ENCODE assay signal across 9 cellular contexts in the genomic region with DNA sequence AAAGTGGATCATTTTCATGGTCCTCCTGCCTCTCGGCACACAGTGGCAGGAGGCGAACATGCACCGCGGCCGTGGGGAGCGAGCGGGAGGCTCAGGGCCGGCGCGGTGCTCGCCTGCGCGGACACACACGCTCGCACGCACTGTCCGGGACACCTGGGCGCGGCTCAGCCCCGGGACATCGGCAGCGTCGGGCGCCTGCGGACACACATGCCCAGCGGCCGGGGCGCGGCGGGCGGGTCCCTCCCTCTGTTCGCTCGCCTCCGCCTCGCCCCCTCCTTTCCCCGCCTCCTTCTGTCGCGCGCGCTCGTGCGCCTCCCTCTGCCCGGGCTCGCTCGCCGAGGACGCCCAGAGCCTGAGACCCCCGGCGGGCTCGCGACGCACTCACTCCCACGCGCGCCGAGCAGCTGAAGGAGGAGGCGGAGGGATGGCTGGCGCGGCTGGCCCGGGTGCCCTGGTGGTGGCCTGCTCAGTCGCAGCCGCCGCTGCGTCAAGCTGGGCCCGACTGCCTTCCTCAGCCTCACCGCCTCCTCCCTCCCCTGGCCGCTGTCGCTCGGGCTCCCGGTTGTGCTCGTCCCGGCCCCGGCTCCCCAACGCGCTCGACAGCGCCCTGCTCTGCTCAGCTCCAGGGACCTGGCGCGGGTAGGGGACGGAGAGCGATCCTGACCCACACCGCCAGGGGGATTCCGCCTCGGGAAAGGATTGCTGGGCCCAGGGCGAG. TPM values are rescaled to one million over a fixed set of nuclear protein-coding genes. Genes with fewer than 3 reads are reported as not detected.
DNase-seq lines count a peak whose midpoint lies in the region; ATAC-seq and TF ChIP-seq lines count a peak whose summit lies in the region.
"Had no signal": no experiment of that assay in that cellular context is flagged by ENCODE, and none has a peak within 500 bp of the region (broad histone marks: within the 10 kb centered on the region; RNA-seq: fewer than 3 reads in every experiment).

A gene (minus strand): TSS at position 230 of the 718 bp plus-strand sequence. CDS start 170 bp downstream, at position 60.

- peak within 1 kb of the TSS; percentile 94 for H3K27ac ChIP-seq in left ventricle myocardium inferior (replicated peaks)
- H3K27ac ChIP-seq in ovary, result no peak within 1 kb of the TSS
- H3K27ac ChIP-seq: BLaER1 treated with 17β-estradiol and CSF1 and Interleukin-3, amounts not matched to agents 10 nM and 100 nM had no signal

- WGBS in ovary, 3 donors, result 0 to 1% (median 1%) methylated on average over 23 to 85 of the region's 85 CpGs

- TF ChIP-seq CTCF in left ventricle myocardium inferior (IDR thresholded peaks at IDR 0.05; ENCODE audit: borderline replicate concordance), result peak; percentile 91
- peak in 2 of 3 donors; percentile 40 to 62 for TF ChIP-seq CTCF in ovary (IDR thresholded peaks at IDR 0.05)

- intact Hi-C loops in left ventricle myocardium inferior (cut with micrococcal nuclease), result no loop called here
- intact Hi-C loops in ovary (cut with DNase I), result loop anchor here in 1 of 4 donors (10.0 kb wide), 1 partner anchor 324 kb away; no protein-coding TSS in a partner anchor

- H3K4me1 ChIP-seq in left ventricle myocardium inferior, result peaks cover 32% of the 10 kb centered on the region
- H3K4me1 ChIP-seq in ovary (ENCODE audit: insufficient read depth), result peaks cover 2% of the 10 kb centered on the region
- H3K4me1 ChIP-seq: BLaER1 treated with 17β-estradiol and CSF1 and Interleukin-3, amounts not matched to agents 10 nM and 100 nM had no signal

- no peak for TF ChIP-seq EP300 in ovary (IDR thresholded peaks at IDR 0.05)

- H3K27me3 ChIP-seq in left ventricle myocardium inferior (ENCODE audit: low read depth) (peaks cover 6% of the 10 kb centered on the region), ovary (no peaks in the 10 kb centered on the region)
- H3K27me3 ChIP-seq: BLaER1 treated with 17β-estradiol and CSF1 and Interleukin-3, amounts not matched to agents 10 nM and 100 nM had no signal

- H3K36me3 ChIP-seq in left ventricle myocardium inferior (no peaks in the 10 kb centered on the region), ovary (no peaks in the 10 kb centered on the region)
- H3K36me3 ChIP-seq: BLaER1 treated with 17β-estradiol and CSF1 and Interleukin-3, amounts not matched to agents 10 nM and 100 nM had no signal

- H3K9me3 ChIP-seq in left ventricle myocardium inferior (replicated peaks), result peaks cover 6% of the 10 kb centered on the region
- no peaks in the 10 kb centered on the region for H3K9me3 ChIP-seq in ovary

- no peak for TF ChIP-seq POLR2A in ovary (IDR thresholded peaks at IDR 0.05)

- ATAC-seq in HG03103 (IDR thresholded peaks at IDR 0.05; ENCODE audit: low read depth, unreplicated experiment) (peak; percentile 81), HG03457 (IDR thresholded peaks at IDR 0.05; ENCODE audit: unreplicated experiment) (no peak)

- DNase-seq in NCI-H2081 (lab: John Stamatoyannopoulos, UW) (peak; percentile 69 to 79), NCI-H2081 treated with DMSO at 0.1 percent for 48 hours (lab: John Stamatoyannopoulos, UW) (no peak), NCI-H526 (lab: John Stamatoyannopoulos, UW) (peak; percentile 23 to 82), amygdala (lab: John Stamatoyannopoulos, UW) (peak in 37 of 56 donors; percentile 19 to 72 (median 40)), left ventricle myocardium inferior (peak; percentile 91), ovary (peak; percentile 24 to 67 (median 56))

- peak within 1 kb of the TSS; percentile 90 for H3K4me3 ChIP-seq in left ventricle myocardium inferior
- H3K4me3 ChIP-seq in ovary, result peak within 1 kb of the TSS; percentile 47
- H3K4me3 ChIP-seq: BLaER1 treated with 17β-estradiol and CSF1 and Interleukin-3, amounts not matched to agents 10 nM and 100 nM had no signal

RNA-seq across cellular contexts. Expression of the gene that starts here (rescaled TPM):
- total RNA-seq in left ventricle myocardium inferior (131 TPM), ovary (1 to 10 TPM in 6 of 7 donors, under 1 TPM in 1; 0.83 to 9.1 (median 4.7) TPM)
- polyA plus RNA-seq in ovary, result 1 to 10 TPM; 1.8 to 4.2 TPM

Comparison
In these comparisons a context has a peak if more than half of its experiments do, and no peak if none do; other contexts are left out.
1. RNA of the gene that starts here (total RNA-seq): 131 TPM in left ventricle myocardium inferior (single experiment); 0.83 to 9.1 TPM in ovary; every median in the first group is over 10 times any median in the second.